ENCODE assay signal across 15 cellular contexts in genomic region chr4:119106036-119107000, GRCh38. TPM values are rescaled to one million over a fixed set of nuclear protein-coding genes. Genes with fewer than 3 reads are reported as not detected.
DNase-seq lines count a peak whose midpoint lies in the region; ATAC-seq and TF ChIP-seq lines count a peak whose summit lies in the region.
"Had no signal": no experiment of that assay in that cellular context is flagged by ENCODE, and none has a peak within 500 bp of the region (broad histone marks: within the 10 kb centered on the region; RNA-seq: fewer than 3 reads in every experiment).

No MANE protein-coding gene starts in this region.

- no peaks in the 10 kb centered on the region for H3K79me2 ChIP-seq in ACC112 (ENCODE audit: control insufficient read depth, insufficient read depth, low read length, unreplicated experiment)

- CTCF ChIA-PET in T-cell (lab: Charles Lee) = interaction anchor here in 1 of 2 donors (0.5 kb wide), 1 partner anchor 139 kb away, joined by 3 read pairs; no protein-coding TSS in a partner anchor

- H3K4me3 ChIP-seq in ACC112 (ENCODE audit: low read depth, low read length) = no peak overlapping the region
- H3K4me3 ChIP-seq: adrenal gland, spleen had no signal

- TF ChIP-seq CTCF in endothelial cell (IDR thresholded peaks at IDR 0.05; ENCODE audit: unreplicated experiment) = no peak

- H3K9me3 Mint-ChIP-seq in endothelial cell (ENCODE audit: unreplicated experiment) = no peaks in the 10 kb centered on the region
- no peaks in the 10 kb centered on the region for H3K9me3 Mint-ChIP-seq in T-cell

- ATAC-seq in T-cell (replicated peaks in 1 of 4) = no peak

- no peaks in the 10 kb centered on the region for H3K27me3 ChIP-seq in ACC112 (ENCODE audit: insufficient read depth, low read length)
- H3K27me3 ChIP-seq: adrenal gland, neutrophil had no signal

- peaks cover 42% of the 10 kb centered on the region for H3K4me1 ChIP-seq in ACC112 (ENCODE audit: control insufficient read depth, insufficient read depth, low read length, unreplicated experiment)

- H3K36me3 ChIP-seq in ACC112 (ENCODE audit: insufficient read depth, low read length) = no peaks in the 10 kb centered on the region
- H3K36me3 ChIP-seq: adrenal gland, neutrophil, spleen had no signal

- H3K4me3 Mint-ChIP-seq in endothelial cell (ENCODE audit: unreplicated experiment) = no peak overlapping the region
- H3K4me3 Mint-ChIP-seq in T-cell = no peak overlapping the region

- H3K4me1 Mint-ChIP-seq in endothelial cell (ENCODE audit: unreplicated experiment) (peaks cover 20% of the 10 kb centered on the region), T-cell (peaks cover 0 to 17% (median 6%) of the 10 kb centered on the region in 3 donors)

- H3K27me3 Mint-ChIP-seq in endothelial cell (ENCODE audit: unreplicated experiment) (peaks cover 2% of the 10 kb centered on the region), T-cell (peaks cover 0 to 3% of the 10 kb centered on the region in 2 donors)

- H3K27ac Mint-ChIP-seq in endothelial cell (ENCODE audit: unreplicated experiment) (peak overlapping the region; percentile 52), T-cell (no peak overlapping the region)

- POLR2A ChIA-PET in T-cell (lab: Charles Lee) = no interaction called here

- peak; percentile 64 for DNase-seq in HT1080 (ENCODE audit: low read depth)
- no peak for DNase-seq in endothelial cell (ENCODE audit: low spot score)
- peak; percentile 84 for DNase-seq in myocyte (ENCODE audit: low read depth)
- no peak for DNase-seq in T-cell
- no peak for DNase-seq in stimulated activated CD4-positive, alpha-beta T cell treated with anti-CD3 and anti-CD28 coated beads, Interleukin-4, amount 100 ng/mL, for 24 hours
- no peak for DNase-seq in GM19240 (ENCODE audit: insufficient read length, low spot score)
- no peak for DNase-seq in NCI-H526 treated with DMSO at 0.1 percent for 48 hours (lab: John Stamatoyannopoulos, UW)
- DNase-seq: adrenal gland, NCI-H187 treated with DMSO at 0.1 percent for 48 hours, NCI-H526, spleen, T1000 had no signal

- peak overlapping the region; percentile 17 for H3K27ac ChIP-seq in ACC112 (ENCODE audit: low read depth, low read length)
- H3K27ac ChIP-seq: neutrophil had no signal

- peak overlapping the region; percentile 2 for H2AFZ ChIP-seq in ACC112 (ENCODE audit: low read length, unreplicated experiment)

- H3K36me3 Mint-ChIP-seq in endothelial cell (ENCODE audit: low read depth, unreplicated experiment) (no peaks in the 10 kb centered on the region), T-cell (no peaks in the 10 kb centered on the region)

RNA-seq across cellular contexts. Expression of gene MYOZ2, which starts 29.3 kb away (rescaled TPM):
- not detected in 2 replicates for total RNA-seq in HT1080 (2014; rRNA removed; shearing (Covaris generic))
- 0.02 and 0.08 TPM in 2 replicates for polyA plus RNA-seq in HT1080 (2015; cell fraction: cytosol; rRNA removed)
- polyA plus RNA-seq in HT1080 (2015; cell fraction: nucleus; rRNA removed) = 0.06 TPM in 1 of 2 replicates, not detected in the other
- total RNA-seq in endothelial cell (ENCODE audit: unreplicated experiment) (not detected), myocyte (153 and 182 TPM in 2 replicates), T-cell (not detected)
- polyA plus RNA-seq in myocyte (2012) = 15.1 TPM
- total RNA-seq: lower leg skin had no signal

Comparison
In these comparisons a context has a peak if more than half of its experiments do, and no peak if none do; other contexts are left out.
1. DNase-seq: peak in HT1080 (single experiment) and myocyte (single experiment); none in endothelial cell (single experiment), T-cell (0 of 34), stimulated activated CD4-positive, alpha-beta T cell treated with anti-CD3 and anti-CD28 coated beads, Interleukin-4, amount 100 ng/mL, for 24 hours (single experiment), GM19240 (single experiment) and NCI-H526 treated with DMSO at 0.1 percent for 48 hours (single experiment).
2. RNA of gene MYOZ2, which starts 29.3 kb away (total RNA-seq): 153 to 182 TPM in myocyte; not detected in HT1080, not detected in endothelial cell (single experiment) and not detected in T-cell; every median in the first group is over 100 times any median in the second.